ENCODE assay signal across 8 cellular contexts in the genomic region with DNA sequence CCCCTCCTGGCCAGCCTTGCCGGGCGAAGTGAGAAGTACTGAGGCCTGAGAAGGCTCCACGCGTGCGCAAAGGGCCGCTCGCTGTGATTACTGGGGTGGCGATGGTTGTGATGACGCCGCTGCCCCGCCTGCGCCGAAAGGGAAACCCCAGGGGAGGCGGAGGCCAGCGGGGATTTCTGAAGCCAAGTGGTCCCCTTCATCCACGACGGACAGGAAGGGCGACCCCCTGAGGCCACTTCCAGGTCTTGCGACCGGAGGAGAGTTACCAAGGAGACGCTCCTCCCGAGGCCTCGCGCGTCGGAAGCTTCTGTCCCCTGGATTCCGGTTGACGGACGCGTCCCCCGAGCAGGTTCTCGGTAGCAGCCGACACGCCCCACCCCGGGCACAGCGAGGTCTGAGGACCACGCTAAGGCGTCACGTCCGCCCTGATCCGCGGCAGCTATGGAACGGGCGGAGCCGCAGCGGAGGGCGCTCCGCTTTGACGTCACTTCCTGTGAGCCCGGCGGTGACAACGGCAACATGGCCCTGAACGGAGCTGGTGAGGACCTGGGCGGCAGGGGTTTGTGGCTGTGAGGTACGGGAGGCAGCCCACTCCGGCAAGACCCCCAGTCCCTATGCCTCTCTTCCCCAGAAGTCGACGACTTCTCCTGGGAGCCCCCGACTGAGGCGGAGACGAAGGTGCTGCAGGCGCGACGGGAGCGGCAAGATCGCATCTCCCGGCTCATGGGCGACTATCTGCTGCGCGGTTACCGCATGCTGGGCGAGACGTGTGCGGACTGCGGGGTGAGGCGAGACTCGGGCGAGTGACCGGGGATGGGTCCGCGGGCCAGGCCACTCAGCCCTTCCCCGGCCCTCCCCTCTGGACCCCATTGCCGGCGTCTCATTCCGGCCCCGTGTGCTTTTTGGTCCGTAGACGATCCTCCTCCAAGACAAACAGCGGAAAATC. TPM values are rescaled to one million over a fixed set of nuclear protein-coding genes. Genes with fewer than 3 reads are reported as not detected.
DNase-seq lines count a peak whose midpoint lies in the region; ATAC-seq and TF ChIP-seq lines count a peak whose summit lies in the region.

A gene with protein sequence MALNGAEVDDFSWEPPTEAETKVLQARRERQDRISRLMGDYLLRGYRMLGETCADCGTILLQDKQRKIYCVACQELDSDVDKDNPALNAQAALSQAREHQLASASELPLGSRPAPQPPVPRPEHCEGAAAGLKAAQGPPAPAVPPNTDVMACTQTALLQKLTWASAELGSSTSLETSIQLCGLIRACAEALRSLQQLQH (plus strand): TSS at position 505 of the 946 bp plus-strand sequence. CDS start 15 bp downstream, at position 520.

- peak within 1 kb of the TSS; percentile 99 for H3K4me3 Mint-ChIP-seq in T-helper 17 cell

- TF ChIP-seq POLR2A in vagina (IDR thresholded peaks at IDR 0.05): peak in 1 of 2 donors; percentile 49

- H3K9me3 ChIP-seq in T-helper 17 cell (ENCODE audit: control insufficient read depth, low read length, poor library complexity, severe bottlenecking) (no peaks in the 10 kb centered on the region), vagina (no peaks in the 10 kb centered on the region)

- H3K27ac Mint-ChIP-seq in T-helper 17 cell: peak within 1 kb of the TSS; percentile 99

- H3K27me3 ChIP-seq in vagina: no peaks in the 10 kb centered on the region

- H3K36me3 ChIP-seq in vagina: no peaks in the 10 kb centered on the region

- H3K36me3 Mint-ChIP-seq in T-helper 17 cell (ENCODE audit: low read depth): peaks cover 2% of the 10 kb centered on the region

- H3K4me1 Mint-ChIP-seq in T-helper 17 cell: peaks cover 62% of the 10 kb centered on the region

- peak; percentile 90 for DNase-seq in NCI-H1694 treated with DMSO at 0.1 percent for 48 hours (lab: John Stamatoyannopoulos, UW)
- DNase-seq in T-helper 17 cell: peak; percentile 95 to 97 (median 95)
- DNase-seq in amygdala (lab: John Stamatoyannopoulos, UW): peak; percentile 82 to 100 (median 98)
- DNase-seq in left ventricle myocardium superior: peak; percentile 99
- peak; percentile 98 for DNase-seq in putamen (ENCODE audit: low spot score)
- peak; percentile 97 to 99 for DNase-seq in vagina (ENCODE audit: extremely low spot score in 2 of 2)

- intact Hi-C loops in left ventricle myocardium superior (cut with micrococcal nuclease): no loop called here
- intact Hi-C loops in vagina (cut with DNase I): loop anchor here (5.0 kb wide), 1 partner anchor 42 kb away; a partner anchor contains a TSS

- TF ChIP-seq CTCF in vagina (IDR thresholded peaks at IDR 0.05): peak; percentile 18 to 51 (median 24)

- no peaks in the 10 kb centered on the region for H3K27me3 Mint-ChIP-seq in T-helper 17 cell

- H3K4me3 ChIP-seq in vagina: peak within 1 kb of the TSS; percentile 81 to 98

- peaks cover 78% of the 10 kb centered on the region for H3K4me1 ChIP-seq in vagina

- peak within 1 kb of the TSS; percentile 93 for H3K27ac ChIP-seq in vagina

- ATAC-seq in GM18498 (IDR thresholded peaks at IDR 0.05; ENCODE audit: unreplicated experiment) (peak; percentile 65), HG02938 (IDR thresholded peaks at IDR 0.05; ENCODE audit: unreplicated experiment) (peak; percentile 48), T-helper 17 cell (peak; percentile 76), left ventricle myocardium superior (peak; percentile 84)

RNA-seq across cellular contexts. Expression of the gene that starts here (rescaled TPM):
- total RNA-seq in T-helper 17 cell (10 to 100 TPM; 30.3 to 39.0 TPM), left ventricle myocardium superior (25.0 TPM), vagina (68.5 TPM)

Comparison
In these comparisons a context has a peak if more than half of its experiments do, and no peak if none do; other contexts are left out.
1. Peak in every context shown above with its lines: DNase-seq, ATAC-seq, H3K4me3 ChIP-seq and H3K27ac ChIP-seq.